Comparison of ENCODE assay signal across 11 cellular contexts in genomic region chr12:32681272-32681671, GRCh38. TPM values are rescaled to one million over a fixed set of nuclear protein-coding genes. Genes with fewer than 3 reads are reported as not detected.
A peak's percentile ranks its signal among the peaks of the same experiment; 100 is the strongest.
DNase-seq lines count a peak whose midpoint lies in the region; ATAC-seq and TF ChIP-seq lines count a peak whose summit lies in the region.
"Had no signal": no experiment of that assay in that cellular context is flagged by ENCODE, and none has a peak within 500 bp of the region (broad histone marks: within the 10 kb centered on the region; RNA-seq: fewer than 3 reads in every experiment).

No MANE protein-coding gene starts in this region.

- intact Hi-C loops in Calu3 (cut with micrococcal nuclease; ENCODE audit: unreplicated experiment) = no loop called here

- no peaks in the 10 kb centered on the region for H3K9me3 Mint-ChIP-seq in Calu3 (ENCODE audit: low read depth, unreplicated experiment)
- H3K9me3 Mint-ChIP-seq in activated naive CD8-positive, alpha-beta T cell treated with anti-CD3 and anti-CD28 coated beads, Interleukin-2, amount 50 U/mL, for 24 hours = no peaks in the 10 kb centered on the region

- TF ChIP-seq POLR2A in erythroblast (IDR thresholded peaks at IDR 0.05; ENCODE audit: low read length) = no peak

- CTCF ChIA-PET in Calu3 (lab: Charles Lee) = no interaction called here

- peaks cover 6% of the 10 kb centered on the region for H3K36me3 ChIP-seq in neuron (ENCODE audit: insufficient read depth, low read length)
- H3K36me3 ChIP-seq: thoracic aorta had no signal

- H3K36me3 Mint-ChIP-seq in Calu3 (ENCODE audit: insufficient read depth, unreplicated experiment) = peaks cover 25% of the 10 kb centered on the region
- peaks cover 17% of the 10 kb centered on the region for H3K36me3 Mint-ChIP-seq in activated naive CD8-positive, alpha-beta T cell treated with anti-CD3 and anti-CD28 coated beads, Interleukin-2, amount 50 U/mL, for 24 hours (ENCODE audit: low read depth)

- peak overlapping the region; percentile 100 for H3K4me3 ChIP-seq in neuron (ENCODE audit: low read length)

- no peak overlapping the region for H2AFZ ChIP-seq in neuron (ENCODE audit: low read depth, low read length)

- peaks cover 11% of the 10 kb centered on the region for H3K4me1 ChIP-seq in neuron (ENCODE audit: insufficient read depth, low read length)

- peak overlapping the region; percentile 56 for H3K27ac Mint-ChIP-seq in Calu3 (ENCODE audit: unreplicated experiment)
- H3K27ac Mint-ChIP-seq in activated naive CD8-positive, alpha-beta T cell treated with anti-CD3 and anti-CD28 coated beads, Interleukin-2, amount 50 U/mL, for 24 hours = no peak overlapping the region

- no peak for DNase-seq in Calu3
- DNase-seq in activated naive CD8-positive, alpha-beta T cell treated with anti-CD3 and anti-CD28 coated beads, Interleukin-2, amount 50 U/mL, for 24 hours = no peak
- no peak for DNase-seq in erythroblast (lab: John Stamatoyannopoulos, UW)
- DNase-seq in stimulated activated naive CD4-positive, alpha-beta T cell treated with Interleukin-2 at 50 U/mL for 16 hours (lab: John Stamatoyannopoulos, UW) = no peak
- DNase-seq: activated CD8-positive, alpha-beta memory T cell treated with anti-CD3 and anti-CD28 coated beads, Interleukin-2, amount 50 U/mL, for 4 hours; HCEC 1CT; NCI-H526 treated with DMSO at 0.1 percent for 48 hours had no signal

- no peak for TF ChIP-seq CTCF in Calu3 (IDR thresholded peaks at IDR 0.05; ENCODE audit: unreplicated experiment)

- peaks cover 9% of the 10 kb centered on the region for H3K4me1 Mint-ChIP-seq in Calu3 (ENCODE audit: low read depth, unreplicated experiment)
- H3K4me1 Mint-ChIP-seq in activated naive CD8-positive, alpha-beta T cell treated with anti-CD3 and anti-CD28 coated beads, Interleukin-2, amount 50 U/mL, for 24 hours = peaks cover 36% of the 10 kb centered on the region

- no peaks in the 10 kb centered on the region for H3K27me3 ChIP-seq in neuron (ENCODE audit: insufficient read depth, low read length)

- no peaks in the 10 kb centered on the region for H3K9me3 ChIP-seq in neuron (ENCODE audit: low read length)
- H3K9me3 ChIP-seq: thoracic aorta had no signal

- BruUV-seq in Calu3 (replicated peaks; lab: Mats Ljungman, UMichigan) = no TSS peak

- no peaks in the 10 kb centered on the region for H3K27me3 Mint-ChIP-seq in Calu3 (ENCODE audit: unreplicated experiment)
- no peaks in the 10 kb centered on the region for H3K27me3 Mint-ChIP-seq in activated naive CD8-positive, alpha-beta T cell treated with anti-CD3 and anti-CD28 coated beads, Interleukin-2, amount 50 U/mL, for 24 hours

- H3K4me3 Mint-ChIP-seq in Calu3 (ENCODE audit: low read depth, unreplicated experiment) = no peak overlapping the region
- peak overlapping the region; percentile 94 for H3K4me3 Mint-ChIP-seq in activated naive CD8-positive, alpha-beta T cell treated with anti-CD3 and anti-CD28 coated beads, Interleukin-2, amount 50 U/mL, for 24 hours

- ATAC-seq in HG02885 (IDR thresholded peaks at IDR 0.05; ENCODE audit: poor library complexity, unreplicated experiment) = peak; percentile 24
- ATAC-seq in activated naive CD8-positive, alpha-beta T cell treated with anti-CD3 and anti-CD28 coated beads, Interleukin-2, amount 50 U/mL, for 24 hours = no peak
- ATAC-seq in GM21717 (IDR thresholded peaks at IDR 0.05; ENCODE audit: unreplicated experiment) = no peak

RNA-seq across cellular contexts. Expression of gene DNM1L, which starts 2.2 kb away (rescaled TPM):
- total RNA-seq in Calu3 (2022) = 74.6 and 77.3 TPM in 2 replicates
